In the genomic region with DNA sequence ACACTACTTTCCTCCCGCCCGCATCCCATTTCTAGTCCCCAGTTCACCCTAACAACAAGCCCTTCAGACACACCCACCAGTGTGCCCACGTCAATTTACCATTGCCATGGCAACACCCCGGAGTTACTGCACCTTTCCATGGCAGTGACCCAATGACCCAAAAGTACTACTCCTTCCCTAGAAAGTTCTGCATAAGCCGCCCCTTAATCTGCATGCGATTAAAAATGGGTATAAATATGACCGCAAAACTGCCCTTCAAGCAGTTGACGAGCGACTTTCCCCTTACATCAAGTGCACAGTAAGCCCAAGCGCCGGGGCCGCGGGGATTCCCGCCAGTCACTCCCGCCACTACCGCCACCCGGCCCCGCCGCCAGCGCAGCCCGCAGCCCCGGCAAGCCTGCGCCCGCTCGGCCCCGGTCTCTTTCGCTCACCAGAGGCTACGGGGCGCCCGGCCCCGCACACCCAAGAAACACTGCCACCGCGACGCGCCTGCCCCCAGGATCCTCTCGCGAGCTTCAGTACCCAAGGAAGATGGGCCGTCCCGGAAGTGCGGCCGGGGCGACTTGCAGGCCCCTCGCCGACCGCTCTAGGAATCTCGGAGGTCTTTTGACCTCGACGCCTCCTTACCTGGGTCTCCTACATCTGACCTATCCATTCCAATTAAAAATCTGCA, we compare ENCODE assay signal across 1 cellular context.
TF ChIP-seq lines count a peak whose summit lies in the region.

No MANE protein-coding gene starts in this region.

TF ChIP-seq in WTC11, 78 proteins besides CTCF, POLR2A, EP300 and RAD21 (continued from another document):
- TF ChIP-seq, protein P1, sequence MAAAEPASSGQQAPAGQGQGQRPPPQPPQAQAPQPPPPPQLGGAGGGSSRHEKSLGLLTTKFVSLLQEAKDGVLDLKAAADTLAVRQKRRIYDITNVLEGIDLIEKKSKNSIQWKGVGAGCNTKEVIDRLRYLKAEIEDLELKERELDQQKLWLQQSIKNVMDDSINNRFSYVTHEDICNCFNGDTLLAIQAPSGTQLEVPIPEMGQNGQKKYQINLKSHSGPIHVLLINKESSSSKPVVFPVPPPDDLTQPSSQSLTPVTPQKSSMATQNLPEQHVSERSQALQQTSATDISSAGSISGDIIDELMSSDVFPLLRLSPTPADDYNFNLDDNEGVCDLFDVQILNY (CRISPR knock-in tag; IDR thresholded peaks at IDR 0.05): peak; percentile 53; the same call in 1 of the 2 replicates
- TF ChIP-seq, protein P2, sequence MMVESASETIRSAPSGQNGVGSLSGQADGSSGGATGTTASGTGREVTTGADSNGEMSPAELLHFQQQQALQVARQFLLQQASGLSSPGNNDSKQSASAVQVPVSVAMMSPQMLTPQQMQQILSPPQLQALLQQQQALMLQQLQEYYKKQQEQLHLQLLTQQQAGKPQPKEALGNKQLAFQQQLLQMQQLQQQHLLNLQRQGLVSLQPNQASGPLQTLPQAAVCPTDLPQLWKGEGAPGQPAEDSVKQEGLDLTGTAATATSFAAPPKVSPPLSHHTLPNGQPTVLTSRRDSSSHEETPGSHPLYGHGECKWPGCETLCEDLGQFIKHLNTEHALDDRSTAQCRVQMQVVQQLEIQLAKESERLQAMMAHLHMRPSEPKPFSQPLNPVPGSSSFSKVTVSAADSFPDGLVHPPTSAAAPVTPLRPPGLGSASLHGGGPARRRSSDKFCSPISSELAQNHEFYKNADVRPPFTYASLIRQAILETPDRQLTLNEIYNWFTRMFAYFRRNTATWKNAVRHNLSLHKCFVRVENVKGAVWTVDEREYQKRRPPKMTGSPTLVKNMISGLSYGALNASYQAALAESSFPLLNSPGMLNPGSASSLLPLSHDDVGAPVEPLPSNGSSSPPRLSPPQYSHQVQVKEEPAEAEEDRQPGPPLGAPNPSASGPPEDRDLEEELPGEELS (CRISPR knock-in tag; IDR thresholded peaks at IDR 0.05): peak; percentile 30; the same call in 1 of the 2 replicates
- TF ChIP-seq, protein P3, sequence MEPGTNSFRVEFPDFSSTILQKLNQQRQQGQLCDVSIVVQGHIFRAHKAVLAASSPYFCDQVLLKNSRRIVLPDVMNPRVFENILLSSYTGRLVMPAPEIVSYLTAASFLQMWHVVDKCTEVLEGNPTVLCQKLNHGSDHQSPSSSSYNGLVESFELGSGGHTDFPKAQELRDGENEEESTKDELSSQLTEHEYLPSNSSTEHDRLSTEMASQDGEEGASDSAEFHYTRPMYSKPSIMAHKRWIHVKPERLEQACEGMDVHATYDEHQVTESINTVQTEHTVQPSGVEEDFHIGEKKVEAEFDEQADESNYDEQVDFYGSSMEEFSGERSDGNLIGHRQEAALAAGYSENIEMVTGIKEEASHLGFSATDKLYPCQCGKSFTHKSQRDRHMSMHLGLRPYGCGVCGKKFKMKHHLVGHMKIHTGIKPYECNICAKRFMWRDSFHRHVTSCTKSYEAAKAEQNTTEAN (CRISPR knock-in tag; IDR thresholded peaks at IDR 0.05): peak; percentile 51; the same call in 1 of the 2 replicates
- TF ChIP-seq ETV6 (CRISPR knock-in tag; IDR thresholded peaks at IDR 0.05): 0 out of 2 replicates have a peak, but pooled peaks have one; percentile 51
- TF ChIP-seq, protein P4, sequence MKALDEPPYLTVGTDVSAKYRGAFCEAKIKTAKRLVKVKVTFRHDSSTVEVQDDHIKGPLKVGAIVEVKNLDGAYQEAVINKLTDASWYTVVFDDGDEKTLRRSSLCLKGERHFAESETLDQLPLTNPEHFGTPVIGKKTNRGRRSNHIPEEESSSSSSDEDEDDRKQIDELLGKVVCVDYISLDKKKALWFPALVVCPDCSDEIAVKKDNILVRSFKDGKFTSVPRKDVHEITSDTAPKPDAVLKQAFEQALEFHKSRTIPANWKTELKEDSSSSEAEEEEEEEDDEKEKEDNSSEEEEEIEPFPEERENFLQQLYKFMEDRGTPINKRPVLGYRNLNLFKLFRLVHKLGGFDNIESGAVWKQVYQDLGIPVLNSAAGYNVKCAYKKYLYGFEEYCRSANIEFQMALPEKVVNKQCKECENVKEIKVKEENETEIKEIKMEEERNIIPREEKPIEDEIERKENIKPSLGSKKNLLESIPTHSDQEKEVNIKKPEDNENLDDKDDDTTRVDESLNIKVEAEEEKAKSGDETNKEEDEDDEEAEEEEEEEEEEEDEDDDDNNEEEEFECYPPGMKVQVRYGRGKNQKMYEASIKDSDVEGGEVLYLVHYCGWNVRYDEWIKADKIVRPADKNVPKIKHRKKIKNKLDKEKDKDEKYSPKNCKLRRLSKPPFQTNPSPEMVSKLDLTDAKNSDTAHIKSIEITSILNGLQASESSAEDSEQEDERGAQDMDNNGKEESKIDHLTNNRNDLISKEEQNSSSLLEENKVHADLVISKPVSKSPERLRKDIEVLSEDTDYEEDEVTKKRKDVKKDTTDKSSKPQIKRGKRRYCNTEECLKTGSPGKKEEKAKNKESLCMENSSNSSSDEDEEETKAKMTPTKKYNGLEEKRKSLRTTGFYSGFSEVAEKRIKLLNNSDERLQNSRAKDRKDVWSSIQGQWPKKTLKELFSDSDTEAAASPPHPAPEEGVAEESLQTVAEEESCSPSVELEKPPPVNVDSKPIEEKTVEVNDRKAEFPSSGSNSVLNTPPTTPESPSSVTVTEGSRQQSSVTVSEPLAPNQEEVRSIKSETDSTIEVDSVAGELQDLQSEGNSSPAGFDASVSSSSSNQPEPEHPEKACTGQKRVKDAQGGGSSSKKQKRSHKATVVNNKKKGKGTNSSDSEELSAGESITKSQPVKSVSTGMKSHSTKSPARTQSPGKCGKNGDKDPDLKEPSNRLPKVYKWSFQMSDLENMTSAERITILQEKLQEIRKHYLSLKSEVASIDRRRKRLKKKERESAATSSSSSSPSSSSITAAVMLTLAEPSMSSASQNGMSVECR (CRISPR knock-in tag; IDR thresholded peaks at IDR 0.05; ENCODE audit: borderline replicate concordance): peak; percentile 89; the same call in 1 of the 2 replicates
- TF ChIP-seq, protein P5, sequence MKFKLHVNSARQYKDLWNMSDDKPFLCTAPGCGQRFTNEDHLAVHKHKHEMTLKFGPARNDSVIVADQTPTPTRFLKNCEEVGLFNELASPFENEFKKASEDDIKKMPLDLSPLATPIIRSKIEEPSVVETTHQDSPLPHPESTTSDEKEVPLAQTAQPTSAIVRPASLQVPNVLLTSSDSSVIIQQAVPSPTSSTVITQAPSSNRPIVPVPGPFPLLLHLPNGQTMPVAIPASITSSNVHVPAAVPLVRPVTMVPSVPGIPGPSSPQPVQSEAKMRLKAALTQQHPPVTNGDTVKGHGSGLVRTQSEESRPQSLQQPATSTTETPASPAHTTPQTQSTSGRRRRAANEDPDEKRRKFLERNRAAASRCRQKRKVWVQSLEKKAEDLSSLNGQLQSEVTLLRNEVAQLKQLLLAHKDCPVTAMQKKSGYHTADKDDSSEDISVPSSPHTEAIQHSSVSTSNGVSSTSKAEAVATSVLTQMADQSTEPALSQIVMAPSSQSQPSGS (CRISPR knock-in tag; IDR thresholded peaks at IDR 0.05; ENCODE audit: borderline replicate concordance, low read depth): no peak
